In the genomic region with DNA sequence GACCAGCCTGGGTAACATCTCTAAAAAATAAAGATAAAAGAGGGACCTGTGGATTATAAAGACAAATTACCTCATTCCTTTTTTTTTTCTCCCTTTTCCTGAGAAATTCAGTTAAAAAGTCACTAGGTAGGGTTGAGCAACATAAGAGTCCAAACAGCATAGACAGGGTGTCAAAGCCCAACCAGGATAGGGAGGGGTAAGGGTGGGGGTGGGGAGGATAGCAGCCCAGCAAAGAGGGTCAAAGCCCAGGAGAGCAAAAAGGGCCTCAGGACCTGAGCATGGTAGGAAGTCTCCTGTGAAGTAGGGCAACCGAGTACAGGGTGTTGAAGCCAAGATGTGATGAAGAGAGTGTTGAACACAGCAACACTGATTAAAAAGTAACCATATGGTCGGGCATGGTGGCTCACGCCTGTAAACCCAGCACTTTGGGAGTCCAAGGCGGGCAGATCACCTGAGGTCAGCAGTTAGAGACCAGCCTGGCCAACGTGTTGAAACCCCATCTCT, we compare ENCODE assay signal across 1 cellular context.
TF ChIP-seq lines count a peak whose summit lies in the region.

No MANE protein-coding gene starts in this region.

TF ChIP-seq in GM23338, 12 proteins besides CTCF, POLR2A, EP300 and RAD21:
- TF ChIP-seq ZNF331 (CRISPR knock-in tag; IDR thresholded peaks at IDR 0.05; ENCODE audit: low read depth): no peak
- TF ChIP-seq, protein P1, sequence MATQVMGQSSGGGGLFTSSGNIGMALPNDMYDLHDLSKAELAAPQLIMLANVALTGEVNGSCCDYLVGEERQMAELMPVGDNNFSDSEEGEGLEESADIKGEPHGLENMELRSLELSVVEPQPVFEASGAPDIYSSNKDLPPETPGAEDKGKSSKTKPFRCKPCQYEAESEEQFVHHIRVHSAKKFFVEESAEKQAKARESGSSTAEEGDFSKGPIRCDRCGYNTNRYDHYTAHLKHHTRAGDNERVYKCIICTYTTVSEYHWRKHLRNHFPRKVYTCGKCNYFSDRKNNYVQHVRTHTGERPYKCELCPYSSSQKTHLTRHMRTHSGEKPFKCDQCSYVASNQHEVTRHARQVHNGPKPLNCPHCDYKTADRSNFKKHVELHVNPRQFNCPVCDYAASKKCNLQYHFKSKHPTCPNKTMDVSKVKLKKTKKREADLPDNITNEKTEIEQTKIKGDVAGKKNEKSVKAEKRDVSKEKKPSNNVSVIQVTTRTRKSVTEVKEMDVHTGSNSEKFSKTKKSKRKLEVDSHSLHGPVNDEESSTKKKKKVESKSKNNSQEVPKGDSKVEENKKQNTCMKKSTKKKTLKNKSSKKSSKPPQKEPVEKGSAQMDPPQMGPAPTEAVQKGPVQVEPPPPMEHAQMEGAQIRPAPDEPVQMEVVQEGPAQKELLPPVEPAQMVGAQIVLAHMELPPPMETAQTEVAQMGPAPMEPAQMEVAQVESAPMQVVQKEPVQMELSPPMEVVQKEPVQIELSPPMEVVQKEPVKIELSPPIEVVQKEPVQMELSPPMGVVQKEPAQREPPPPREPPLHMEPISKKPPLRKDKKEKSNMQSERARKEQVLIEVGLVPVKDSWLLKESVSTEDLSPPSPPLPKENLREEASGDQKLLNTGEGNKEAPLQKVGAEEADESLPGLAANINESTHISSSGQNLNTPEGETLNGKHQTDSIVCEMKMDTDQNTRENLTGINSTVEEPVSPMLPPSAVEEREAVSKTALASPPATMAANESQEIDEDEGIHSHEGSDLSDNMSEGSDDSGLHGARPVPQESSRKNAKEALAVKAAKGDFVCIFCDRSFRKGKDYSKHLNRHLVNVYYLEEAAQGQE (IDR thresholded peaks at IDR 0.05; ENCODE audit: unreplicated experiment): no peak
- no peak for TF ChIP-seq STAT1 (IDR thresholded peaks at IDR 0.05; ENCODE audit: unreplicated experiment)
- no peak for TF ChIP-seq CREB1 (CRISPR knock-in tag; IDR thresholded peaks at IDR 0.05; ENCODE audit: low read depth)
